Comparison of ENCODE assay signal across 8 cellular contexts in genomic region chr6:44246663-44247337, GRCh38. TPM values are rescaled to one million over a fixed set of nuclear protein-coding genes. Genes with fewer than 3 reads are reported as not detected.
DNase-seq lines count a peak whose midpoint lies in the region; ATAC-seq and TF ChIP-seq lines count a peak whose summit lies in the region.

Gene HSP90AB1 (plus strand): TSS chr6:44247101. CDS start chr6:44248630, 1,529 bp downstream.

- peak; percentile 62 for ATAC-seq in GM21526 (IDR thresholded peaks at IDR 0.05; ENCODE audit: low FRiP score, unreplicated experiment)

- peak within 1 kb of the TSS; percentile 82 for H3K4me2 ChIP-seq in OCI-LY1 (ENCODE audit: low read length)

- H3K4me1 ChIP-seq in OCI-LY1 (ENCODE audit: insufficient read depth, low read length, severe bottlenecking), result peaks cover 25% of the 10 kb centered on the region
- H3K4me1 ChIP-seq in mononuclear cell (ENCODE audit: insufficient read depth, low read length), result peaks cover 28% of the 10 kb centered on the region

- H3K9ac ChIP-seq in OCI-LY1 (ENCODE audit: low read length), result peak within 1 kb of the TSS; percentile 99

- DNase-seq in DMS 273 treated with DMSO at 0.1 percent for 48 hours (lab: John Stamatoyannopoulos, UW), result peak; percentile 95
- DNase-seq in HuH-7 (ENCODE audit: low spot score), result peak; percentile 92
- peak; percentile 86 for DNase-seq in activated T-cell treated with anti-CD3 and anti-CD28 coated beads for 1 hour (ENCODE audit: low read depth)
- peak; percentile 98 for DNase-seq in epidermal melanocyte (ENCODE audit: insufficient read length, low spot score)
- peak; percentile 87 to 93 for DNase-seq in stimulated activated CD8-positive, alpha-beta memory T cell treated with anti-CD3 and anti-CD28 coated beads, Interleukin-2, amount 100 ng/mL, for 48 hours (ENCODE audit: low read depth in 2 of 2)

- H3K9me2 ChIP-seq in OCI-LY1 (ENCODE audit: low read depth, low read length), result no peaks in the 10 kb centered on the region

- peak within 1 kb of the TSS; percentile 84 for H3K27ac ChIP-seq in OCI-LY1 (ENCODE audit: low read depth, low read length, poor library complexity, severe bottlenecking)

- H3K9me3 ChIP-seq in OCI-LY1 (ENCODE audit: low read length), result no peaks in the 10 kb centered on the region
- H3K9me3 ChIP-seq in mononuclear cell (ENCODE audit: low read depth, low read length), result no peaks in the 10 kb centered on the region

- peaks cover 22% of the 10 kb centered on the region for H3K79me2 ChIP-seq in OCI-LY1 (ENCODE audit: insufficient read depth, low read length)

- H2AFZ ChIP-seq in OCI-LY1 (ENCODE audit: low read length), result no peak within 1 kb of the TSS

- H3K4me3 ChIP-seq in OCI-LY1 (ENCODE audit: low read depth, low read length, poor library complexity, severe bottlenecking) (peak within 1 kb of the TSS; percentile 98), mononuclear cell (ENCODE audit: low read length) (peak within 1 kb of the TSS; percentile 92)

- H4K20me1 ChIP-seq in OCI-LY1 (ENCODE audit: insufficient read depth, low read length), result no peaks in the 10 kb centered on the region

- H3K27me3 ChIP-seq in OCI-LY1 (ENCODE audit: insufficient read depth, low read length), result no peaks in the 10 kb centered on the region
- H3K27me3 ChIP-seq in mononuclear cell (ENCODE audit: insufficient read depth, low read length), result no peaks in the 10 kb centered on the region

- TF ChIP-seq CTCF in OCI-LY1 (IDR thresholded peaks at IDR 0.05; ENCODE audit: low read length), result 0 out of 2 replicates have a peak, but pooled peaks have one; percentile 4

- peaks cover 48% of the 10 kb centered on the region for H3K36me3 ChIP-seq in OCI-LY1 (ENCODE audit: insufficient read depth, low read length)

- H3F3A ChIP-seq in OCI-LY1 (ENCODE audit: insufficient read depth, low read length), result 0 out of 2 replicates have a peak, but pooled peaks cover 5% of the 10 kb centered on the region

RNA-seq across cellular contexts. Expression of gene HSP90AB1, which starts in this region (rescaled TPM):
- 442 TPM for total RNA-seq in mononuclear cell

Comparison
In these comparisons a context has a peak if more than half of its experiments do, and no peak if none do; other contexts are left out.
1. Peak in every context shown above with its lines: DNase-seq, ATAC-seq, H3K4me3 ChIP-seq and H3K27ac ChIP-seq.